10 cellular contexts compared by ENCODE assay signal in genomic region chr6:144411506-144412165, GRCh38.
DNase-seq lines count a peak whose midpoint lies in the region; ATAC-seq and TF ChIP-seq lines count a peak whose summit lies in the region.
"Had no signal": no experiment of that assay in that cellular context is flagged by ENCODE, and none has a peak within 500 bp of the region (broad histone marks: within the 10 kb centered on the region; RNA-seq: fewer than 3 reads in every experiment).

No MANE protein-coding gene starts in this region.

- TF ChIP-seq CTCF in RWPE2 (IDR thresholded peaks at IDR 0.05; ENCODE audit: poor library complexity, severe bottlenecking) (no peak), smooth muscle cell (IDR thresholded peaks at IDR 0.05; ENCODE audit: borderline replicate concordance, insufficient read depth, poor library complexity, severe bottlenecking) (no peak)

- H3K9me3 ChIP-seq in RWPE2 (ENCODE audit: severe bottlenecking) (no peaks in the 10 kb centered on the region), smooth muscle cell (replicated peaks; ENCODE audit: low read depth) (no peaks in the 10 kb centered on the region), SJCRH30 (replicated peaks) (no peaks in the 10 kb centered on the region)
- H3K9me3 ChIP-seq: SJSA1 had no signal

- WGBS in smooth muscle cell (ENCODE audit: low lambda C conversion rate), result 65% methylated on average over 6 of the region's 6 CpGs

- no peak overlapping the region for H2AFZ ChIP-seq in smooth muscle cell (ENCODE audit: low read depth)

- DNase-seq in AG08395 (ENCODE audit: low spot score) (peak; percentile 22), RWPE2 (ENCODE audit: low spot score) (no peak), kidney tubule cell (ENCODE audit: low spot score) (peak; percentile 44), smooth muscle cell (lab: John Stamatoyannopoulos, UW; ENCODE audit: unreplicated experiment) (no peak), NCI-H1105 (lab: John Stamatoyannopoulos, UW) (no peak), SJCRH30 (no peak)
- DNase-seq: activated effector memory CD4-positive, alpha-beta T cell treated with Interleukin-2 at 50 U/mL for 16 hours had no signal

- ATAC-seq in GM19395 (IDR thresholded peaks at IDR 0.05; ENCODE audit: unreplicated experiment) (peak; percentile 66), RWPE2 (ENCODE audit: low read depth) (peak; percentile 30; the same call in 1 of the 3 replicates), GM19035 (IDR thresholded peaks at IDR 0.05; ENCODE audit: unreplicated experiment) (no peak)

- peaks cover 7% of the 10 kb centered on the region for H3K79me2 ChIP-seq in smooth muscle cell (ENCODE audit: low read depth)

- H3K4me3 ChIP-seq in RWPE2 (ENCODE audit: severe bottlenecking), result no peak overlapping the region
- H3K4me3 ChIP-seq in smooth muscle cell, result no peak overlapping the region
- H3K4me3 ChIP-seq in SJCRH30, result no peak overlapping the region
- H3K4me3 ChIP-seq: SJSA1 had no signal

- H3K27ac ChIP-seq in RWPE2 (ENCODE audit: poor library complexity, severe bottlenecking), result peak overlapping the region; percentile 34
- no peak overlapping the region for H3K27ac ChIP-seq in smooth muscle cell (ENCODE audit: low read depth)
- no peak overlapping the region for H3K27ac ChIP-seq in SJCRH30
- H3K27ac ChIP-seq: SJSA1 had no signal

- H3K27me3 ChIP-seq in RWPE2 (ENCODE audit: insufficient read depth, poor library complexity, severe bottlenecking) (no peaks in the 10 kb centered on the region), smooth muscle cell (ENCODE audit: low read depth) (no peaks in the 10 kb centered on the region), SJCRH30 (no peaks in the 10 kb centered on the region)
- H3K27me3 ChIP-seq: SJSA1 had no signal

- H3K4me1 ChIP-seq in RWPE2 (ENCODE audit: insufficient read depth, poor library complexity, severe bottlenecking) (peaks cover 43% of the 10 kb centered on the region), smooth muscle cell (ENCODE audit: low read depth) (no peaks in the 10 kb centered on the region), SJCRH30 (peaks cover 4% of the 10 kb centered on the region; the same call in 1 of the 2 replicates)

- no peak overlapping the region for H3K4me2 ChIP-seq in smooth muscle cell

- H3K36me3 ChIP-seq in RWPE2 (ENCODE audit: low read depth) (no peaks in the 10 kb centered on the region; the same call in 1 of the 2 replicates), smooth muscle cell (ENCODE audit: low read depth) (no peaks in the 10 kb centered on the region), SJCRH30 (no peaks in the 10 kb centered on the region)
- H3K36me3 ChIP-seq: SJSA1 had no signal

- no peaks in the 10 kb centered on the region for H3F3A ChIP-seq in smooth muscle cell (ENCODE audit: low read depth)

- H4K20me1 ChIP-seq in smooth muscle cell (ENCODE audit: low read depth), result peaks cover 9% of the 10 kb centered on the region

- H3K9ac ChIP-seq in smooth muscle cell (ENCODE audit: low read depth), result no peak overlapping the region

Comparison
In these comparisons a context has a peak if more than half of its experiments do, and no peak if none do; other contexts are left out.
1. DNase-seq: peak in AG08395 (single experiment) and kidney tubule cell (single experiment); none in RWPE2 (single experiment), smooth muscle cell (single experiment), NCI-H1105 (single experiment) and SJCRH30 (0 of 2).